Comparison of ENCODE assay signal across 18 cellular contexts in the genomic region with DNA sequence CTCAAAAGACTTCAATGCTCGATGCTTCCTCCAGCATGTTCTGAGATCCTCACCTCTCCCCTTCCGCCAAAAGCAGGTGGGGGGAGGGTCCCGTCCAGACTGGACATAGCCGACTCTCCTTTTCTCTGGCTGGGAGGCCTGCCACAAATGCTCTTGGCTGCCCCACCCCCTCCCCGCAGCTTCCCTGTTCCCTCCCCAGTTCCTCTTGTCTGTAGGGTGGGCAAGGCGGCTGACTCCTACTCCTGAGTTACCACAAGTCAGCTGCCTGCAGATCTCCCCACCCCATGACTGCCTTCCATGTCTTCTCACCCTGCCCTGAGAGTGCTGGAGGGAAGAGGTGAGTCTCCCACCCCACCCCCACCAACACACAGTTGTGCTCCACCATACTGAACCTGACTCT. TPM values are rescaled to one million over a fixed set of nuclear protein-coding genes. Genes with fewer than 3 reads are reported as not detected.
DNase-seq lines count a peak whose midpoint lies in the region; ATAC-seq and TF ChIP-seq lines count a peak whose summit lies in the region.
"Had no signal": no experiment of that assay in that cellular context is flagged by ENCODE, and none has a peak within 500 bp of the region (broad histone marks: within the 10 kb centered on the region; RNA-seq: fewer than 3 reads in every experiment).

No MANE protein-coding gene starts in this region.

- POLR2A ChIA-PET in HEK293 (lab: Yijun Ruan, JAX) = interaction anchor here (0.6 to 1.1 kb wide), 4 partner anchors 10 to 22 kb away, joined by 3 to 4 read pairs (median 3); partner anchors contain the start of gene DNASE1L1

- H3K36me3 ChIP-seq in BLaER1 (peaks cover 48% of the 10 kb centered on the region), HEK293 (ENCODE audit: control insufficient read depth in 2 of 2, insufficient read depth in 1 of 2, low read length in 2 of 2) (peaks cover 0 to 54% of the 10 kb centered on the region in 2 experiments; a peak in 1 of 3 replicates), lung (ENCODE audit: control insufficient read depth in 2 of 2, insufficient read depth in 2 of 2, low read length in 2 of 2) (peaks cover 0 to 11% of the 10 kb centered on the region in 2 donors)

- H3K9me3 ChIP-seq in BLaER1 (peaks cover 18% of the 10 kb centered on the region; the same call in 1 of the 2 replicates), HEK293 (ENCODE audit: control insufficient read depth, insufficient read depth, low read depth, low read length) (no peaks in the 10 kb centered on the region), lung (ENCODE audit: control insufficient read depth in 2 of 2, insufficient read depth in 1 of 2, low read length in 1 of 2) (peaks cover 0 to 8% of the 10 kb centered on the region in 2 donors)
- H3K9me3 ChIP-seq: HAP-1, right lobe of liver, SJCRH30 had no signal

- CTCF ChIA-PET in HEK293 (lab: Yijun Ruan, JAX) = interaction anchor here (0.6 kb wide), 1 partner anchor 96 kb away, joined by 3 read pairs; no protein-coding TSS in a partner anchor

- DNase-seq in UCSD-AML1 (lab: John Stamatoyannopoulos, UW; ENCODE audit: unreplicated experiment) = peak; percentile 32
- DNase-seq in lung (ENCODE audit: low spot score) = no peak
- no peak for DNase-seq in COLO668 (lab: John Stamatoyannopoulos, UW; ENCODE audit: unreplicated experiment)
- DNase-seq in ureter (ENCODE audit: low spot score) = no peak
- no peak for DNase-seq in GOT3 (lab: John Stamatoyannopoulos, UW)
- DNase-seq: DMS153; foreskin fibroblast; NCI-H1930; NCI-H446; right lobe of liver; SJCRH30; stimulated activated CD4-positive, alpha-beta T cell treated with anti-CD3 and anti-CD28 coated beads, Interleukin-2, amount 100 ng/mL, for 24 hours; T1000 had no signal

- TF ChIP-seq CTCF in HEK293 (tag by site-specific recombination; IDR thresholded peaks at IDR 0.05) (no peak), lung (IDR thresholded peaks at IDR 0.05; ENCODE audit: control extremely low read depth, extremely low read depth) (no peak)

- H3K27ac ChIP-seq in BLaER1 = no peak overlapping the region
- H3K27ac ChIP-seq in HEK293 (ENCODE audit: extremely low read depth, low read depth, low read length) = no peak overlapping the region
- H3K27ac ChIP-seq in lung (ENCODE audit: low read depth in 1 of 2, low read length in 1 of 2) = peak overlapping the region in 1 of 2 donors; percentile 68
- H3K27ac ChIP-seq: right lobe of liver, SJCRH30 had no signal

- peaks cover 9% of the 10 kb centered on the region for H4K20me1 ChIP-seq in BLaER1

- H3K4me3 ChIP-seq in BLaER1 = no peak overlapping the region
- H3K4me3 ChIP-seq in HEK293 (ENCODE audit: low read depth, low read length) = no peak overlapping the region
- no peak overlapping the region for H3K4me3 ChIP-seq in lung
- H3K4me3 ChIP-seq: HAP-1, right lobe of liver, SJCRH30 had no signal

- H3K27me3 ChIP-seq in BLaER1 (peaks cover 17% of the 10 kb centered on the region; the same call in 1 of the 2 replicates), lung (ENCODE audit: control insufficient read depth, insufficient read depth) (no peaks in the 10 kb centered on the region)
- H3K27me3 ChIP-seq: right lobe of liver, SJCRH30 had no signal

- H3K4me2 ChIP-seq in BLaER1 = peak overlapping the region; percentile 77

- no peak overlapping the region for H3K9ac ChIP-seq in BLaER1

- ATAC-seq in lung (ENCODE audit: insufficient read depth, low FRiP score) (peak; percentile 14), HG02970 (IDR thresholded peaks at IDR 0.05; ENCODE audit: low FRiP score, unreplicated experiment) (no peak)
- ATAC-seq: activated T-helper 17 cell treated with anti-CD3 and anti-CD28 coated beads, Interleukin-2, amount 50 U/mL, for 72 hours had no signal

- 32 to 72% methylated on average over 2 to 6 of the region's 6 CpGs for WGBS in lung, 2 donors

- H3K4me1 ChIP-seq in BLaER1 = peaks cover 41% of the 10 kb centered on the region
- H3K4me1 ChIP-seq in HEK293 (ENCODE audit: control insufficient read depth, insufficient read depth, low read length) = no peaks in the 10 kb centered on the region
- H3K4me1 ChIP-seq in lung (ENCODE audit: control insufficient read depth in 2 of 2, insufficient read depth in 2 of 2, low read length in 2 of 2) = peaks cover 0 to 5% of the 10 kb centered on the region in 2 donors
- H3K4me1 ChIP-seq: SJCRH30 had no signal

TF ChIP-seq in HEK293, 187 proteins besides CTCF, POLR2A, EP300 and RAD21:
- TF ChIP-seq ZNF133 (tag by site-specific recombination; IDR thresholded peaks at IDR 0.05) = no peak
- TF ChIP-seq ZNF600 (tag by site-specific recombination; IDR thresholded peaks at IDR 0.05) = no peak
- no peak for TF ChIP-seq ZNF768 (tag by site-specific recombination; IDR thresholded peaks at IDR 0.05)
- no peak for TF ChIP-seq ZBTB6 (tag by site-specific recombination; IDR thresholded peaks at IDR 0.05)
- TF ChIP-seq EGR2 (tag by site-specific recombination; IDR thresholded peaks at IDR 0.05; ENCODE audit: low read depth) = 0 out of 2 replicates have a peak, but pooled peaks have one; percentile 17
- TF ChIP-seq ZNF214 (tag by site-specific recombination; IDR thresholded peaks at IDR 0.05; ENCODE audit: borderline replicate concordance) = no peak

RNA-seq across cellular contexts. Expression of gene ATP6AP1, which starts 2.8 kb away (rescaled TPM):
- total RNA-seq in lung (100 to 1,000 TPM in 1 of 2 donors, 10 to 100 TPM in 1; 73.7 to 142 TPM), ureter (120 TPM)
- polyA plus RNA-seq in lung = 100 to 1,000 TPM in 1 of 2 donors, 10 to 100 TPM in 1; 84.1 to 220 TPM

RNA-seq across cellular contexts. Expression of gene GDI1, which starts 5.6 kb away (rescaled TPM):
- total RNA-seq in lung = 100 to 1,000 TPM in 1 of 2 donors, 10 to 100 TPM in 1; 64.0 to 116 TPM
- polyA plus RNA-seq in lung = 100 to 1,000 TPM; 116 to 130 TPM
- 126 TPM for total RNA-seq in ureter

RNA-seq across cellular contexts. Expression of gene FAM50A, which starts 12.6 kb away (rescaled TPM):
- total RNA-seq in lung (10 to 100 TPM; 23.4 to 74.4 TPM), ureter (48.6 TPM)
- 100 to 1,000 TPM; 106 to 202 TPM for polyA plus RNA-seq in lung

RNA-seq across cellular contexts. Expression of gene TAFAZZIN, which starts 20.0 kb away (rescaled TPM):
- total RNA-seq in lung = 10 to 100 TPM; 28.4 to 48.9 TPM
- 10 to 100 TPM; 39.7 to 61.2 TPM for polyA plus RNA-seq in lung
- total RNA-seq in ureter = 49.5 TPM

RNA-seq across cellular contexts. Expression of gene DNASE1L1, which starts 22.3 kb away (rescaled TPM):
- 10 to 100 TPM; 12.5 to 41.0 TPM for total RNA-seq in lung
- 10 to 100 TPM; 28.2 to 52.3 TPM for polyA plus RNA-seq in lung
- 27.0 TPM for total RNA-seq in ureter
